8 cellular contexts compared by ENCODE assay signal in the genomic region with DNA sequence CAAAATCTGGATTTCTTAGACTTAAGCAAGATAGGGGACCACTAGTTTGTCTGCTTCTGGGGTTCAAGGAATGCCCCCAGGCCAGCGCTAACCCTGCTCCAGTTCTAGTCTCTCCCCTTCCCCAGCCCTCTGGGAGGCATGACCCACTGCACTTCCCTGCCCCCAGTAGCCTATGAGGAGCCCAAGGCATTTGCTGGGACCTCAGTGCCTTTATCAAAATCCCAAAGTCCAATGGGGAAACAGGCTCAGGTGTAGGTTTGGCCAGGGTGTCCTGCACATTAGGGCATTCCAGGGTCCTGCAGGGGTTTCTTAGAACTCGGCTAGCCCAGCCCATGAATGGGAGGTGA. TPM values are rescaled to one million over a fixed set of nuclear protein-coding genes. Genes with fewer than 3 reads are reported as not detected.
DNase-seq lines count a peak whose midpoint lies in the region; TF ChIP-seq lines count a peak whose summit lies in the region.

No MANE protein-coding gene starts in this region.

- peak overlapping the region; percentile 97 for H3K4me3 Mint-ChIP-seq in activated CD4-positive, alpha-beta memory T cell treated with anti-CD3 and anti-CD28 coated beads, Interleukin-2, amount 10 ng/mL, durations not matched to agents 7 days and 5 days

- no peaks in the 10 kb centered on the region for H3K9me3 Mint-ChIP-seq in activated CD4-positive, alpha-beta memory T cell treated with anti-CD3 and anti-CD28 coated beads, Interleukin-2, amount 10 ng/mL, durations not matched to agents 7 days and 5 days

- H3K27ac Mint-ChIP-seq in activated CD4-positive, alpha-beta memory T cell treated with anti-CD3 and anti-CD28 coated beads, Interleukin-2, amount 10 ng/mL, durations not matched to agents 7 days and 5 days = peak overlapping the region; percentile 98

- POLR2A ChIA-PET in activated CD4-positive, alpha-beta memory T cell treated with anti-CD3 and anti-CD28 coated beads, Interleukin-2, amount 10 ng/mL, durations not matched to agents 7 days and 5 days (lab: Charles Lee) = interaction anchor here (0.9 to 10.1 kb wide), 15 partner anchors 10 to 141 kb away, joined by 3 to 448 read pairs (median 27); a partner anchor contains a TSS

- H3K4me3 ChIP-seq in GM12865 (ENCODE audit: low read depth, low read length) = peak overlapping the region; percentile 78
- peak overlapping the region; percentile 90 for H3K4me3 ChIP-seq in fibroblast of villous mesenchyme (ENCODE audit: low read depth, low read length)
- peak overlapping the region; percentile 8 for H3K4me3 ChIP-seq in skeletal muscle cell (ENCODE audit: low read depth, low read length)

- no peak for DNase-seq in GM12865 (ENCODE audit: low read depth)
- DNase-seq in activated CD4-positive, alpha-beta memory T cell treated with anti-CD3 and anti-CD28 coated beads, Interleukin-2, amount 10 ng/mL, durations not matched to agents 7 days and 5 days = no peak
- DNase-seq in fibroblast of villous mesenchyme (ENCODE audit: low read depth) = no peak
- DNase-seq in skeletal muscle cell (ENCODE audit: low read depth) = no peak
- no peak for DNase-seq in cortex of kidney (lab: John Stamatoyannopoulos, UW)
- no peak for DNase-seq in globus pallidus (ENCODE audit: low spot score)
- DNase-seq in DMS 273 treated with DMSO at 0.1 percent for 48 hours (lab: John Stamatoyannopoulos, UW) = no peak
- DNase-seq in NCI-H774 (lab: John Stamatoyannopoulos, UW) = no peak

- CTCF ChIA-PET in activated CD4-positive, alpha-beta memory T cell treated with anti-CD3 and anti-CD28 coated beads, Interleukin-2, amount 10 ng/mL, durations not matched to agents 7 days and 5 days (lab: Charles Lee) = interaction anchor here (0.8 to 10.1 kb wide), 6 partner anchors 24 to 136 kb away, joined by 3 to 146 read pairs (median 27); no protein-coding TSS in a partner anchor

- H3K4me1 Mint-ChIP-seq in activated CD4-positive, alpha-beta memory T cell treated with anti-CD3 and anti-CD28 coated beads, Interleukin-2, amount 10 ng/mL, durations not matched to agents 7 days and 5 days = peaks cover 58% of the 10 kb centered on the region

- no peak for TF ChIP-seq CTCF in GM12865 (IDR thresholded peaks at IDR 0.05; ENCODE audit: insufficient read depth, low read depth, low read length, missing control alignments)
- TF ChIP-seq CTCF in fibroblast of villous mesenchyme (IDR thresholded peaks at IDR 0.05; ENCODE audit: insufficient read depth, low read depth, low read length) = no peak

- peaks cover 5% of the 10 kb centered on the region for H3K27me3 Mint-ChIP-seq in activated CD4-positive, alpha-beta memory T cell treated with anti-CD3 and anti-CD28 coated beads, Interleukin-2, amount 10 ng/mL, durations not matched to agents 7 days and 5 days

- H3K36me3 Mint-ChIP-seq in activated CD4-positive, alpha-beta memory T cell treated with anti-CD3 and anti-CD28 coated beads, Interleukin-2, amount 10 ng/mL, durations not matched to agents 7 days and 5 days (ENCODE audit: low read depth) = peaks cover 59% of the 10 kb centered on the region

RNA-seq across cellular contexts. Expression of a gene that starts 1.2 kb away (rescaled TPM):
- total RNA-seq in activated CD4-positive, alpha-beta memory T cell treated with anti-CD3 and anti-CD28 coated beads, Interleukin-2, amount 10 ng/mL, durations not matched to agents 7 days and 5 days = 100 to 1,000 TPM; 257 to 268 TPM
- total RNA-seq in fibroblast of villous mesenchyme = 25.0 and 43.2 TPM in 2 replicates

RNA-seq across cellular contexts. Expression of a gene that starts 46.4 kb away (rescaled TPM):
- 100 to 1,000 TPM; 100 to 106 TPM for total RNA-seq in activated CD4-positive, alpha-beta memory T cell treated with anti-CD3 and anti-CD28 coated beads, Interleukin-2, amount 10 ng/mL, durations not matched to agents 7 days and 5 days
- total RNA-seq in fibroblast of villous mesenchyme = 60.2 and 69.1 TPM in 2 replicates

Comparison
In these comparisons a context has a peak if more than half of its experiments do, and no peak if none do; other contexts are left out.
1. H3K4me3 ChIP-seq: peak in every context shown above with its lines; median percentile 90 in fibroblast of villous mesenchyme; 78 in GM12865; 8 in skeletal muscle cell.